8 cellular contexts compared by ENCODE assay signal in the genomic region with DNA sequence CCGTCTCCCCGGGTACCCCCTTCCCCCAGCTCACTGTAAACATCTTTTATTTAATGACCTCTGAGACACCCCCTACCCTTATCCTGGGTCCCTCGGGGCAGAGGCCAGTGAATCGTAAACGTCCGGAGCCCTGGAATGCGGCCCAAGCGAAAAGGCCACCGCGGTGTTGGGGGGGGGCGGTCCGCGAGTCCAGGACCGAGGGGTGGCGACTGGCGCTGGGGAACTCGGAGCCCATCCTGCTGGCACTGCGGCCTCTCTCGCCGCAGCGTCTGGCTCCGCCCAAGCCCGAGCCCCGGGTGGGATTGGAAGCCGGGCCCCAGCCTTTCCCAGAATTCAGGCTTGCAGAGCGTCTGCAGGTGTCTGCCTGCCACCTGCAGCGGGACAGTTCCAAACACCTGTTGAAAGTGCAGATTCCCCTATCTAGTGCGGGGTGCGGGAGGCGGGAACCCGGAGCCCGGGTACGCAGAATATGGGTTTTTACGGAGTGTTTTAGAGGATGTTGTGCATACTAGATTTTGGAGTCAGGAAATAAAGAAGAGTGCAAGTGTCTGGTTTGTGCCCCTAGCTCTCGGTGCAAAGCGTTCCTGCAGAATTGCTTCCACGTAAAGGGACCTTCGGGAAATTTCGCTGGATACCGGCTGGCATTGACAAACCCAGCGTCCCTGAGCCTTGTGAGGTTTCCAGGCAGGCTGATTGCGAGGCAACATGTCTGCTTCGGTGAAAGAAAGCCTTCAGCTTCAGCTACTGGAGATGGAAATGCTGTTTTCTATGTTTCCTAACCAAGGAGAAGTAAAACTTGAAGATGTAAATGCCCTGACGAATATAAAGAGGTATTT. TPM values are rescaled to one million over a fixed set of nuclear protein-coding genes. Genes with fewer than 3 reads are reported as not detected.
DNase-seq lines count a peak whose midpoint lies in the region; ATAC-seq and TF ChIP-seq lines count a peak whose summit lies in the region.

No MANE protein-coding gene starts in this region.

- H3K4me1 Mint-ChIP-seq in CD8-positive, alpha-beta T cell (ENCODE audit: low read depth), result peaks cover 45% of the 10 kb centered on the region
- peaks cover 51% of the 10 kb centered on the region for H3K4me1 Mint-ChIP-seq in brain

- CTCF ChIA-PET in CD8-positive, alpha-beta T cell (lab: Charles Lee), result interaction anchor here (5.1 kb wide), 1 partner anchor 127 kb away, joined by 25 read pairs; the partner anchor contains the start of genes DOP1A and UBE3D

- H3K27ac Mint-ChIP-seq in CD8-positive, alpha-beta T cell, result peak overlapping the region; percentile 62
- peak overlapping the region; percentile 6 to 78 (median 67) for H3K27ac Mint-ChIP-seq in brain

- H3K27me3 ChIP-seq in CD8-positive, alpha-beta T cell (ENCODE audit: insufficient read depth, low read length), result no peaks in the 10 kb centered on the region
- H3K27me3 ChIP-seq in iPS-18a (ENCODE audit: control insufficient read depth, insufficient read depth, low read length), result no peaks in the 10 kb centered on the region

- peak in 5 of 7 experiments; percentile 3 to 51 (median 13) for DNase-seq in CD8-positive, alpha-beta T cell
- DNase-seq in SK-N-MC (ENCODE audit: low read depth, low spot score), result no peak
- DNase-seq in sciatic nerve (ENCODE audit: low spot score), result peak; percentile 68
- no peak for DNase-seq in cortex of kidney (lab: John Stamatoyannopoulos, UW)

- peak overlapping the region; percentile 84 for H3K4me3 ChIP-seq in CD8-positive, alpha-beta T cell (ENCODE audit: low read depth, low read length)
- H3K4me3 ChIP-seq in SK-N-MC (peak overlapping the region; percentile 97), iPS-18a (ENCODE audit: low read length) (peak overlapping the region; percentile 91)

- H3K9ac ChIP-seq in SK-N-MC (ENCODE audit: insufficient read length) (peak overlapping the region; percentile 85), iPS-18a (ENCODE audit: low read length) (peak overlapping the region; percentile 67)

- peaks cover 14% of the 10 kb centered on the region for H3K4me1 ChIP-seq in CD8-positive, alpha-beta T cell (ENCODE audit: insufficient read depth, low read length)
- H3K4me1 ChIP-seq in iPS-18a (ENCODE audit: control insufficient read depth, low read depth, low read length), result peaks cover 5% of the 10 kb centered on the region

- peak overlapping the region; percentile 82 for H3K27ac ChIP-seq in CD8-positive, alpha-beta T cell (ENCODE audit: low read depth, low read length)
- no peak overlapping the region for H3K27ac ChIP-seq in SK-N-MC
- no peak overlapping the region for H3K27ac ChIP-seq in iPS-18a (ENCODE audit: low read length)

- no peaks in the 10 kb centered on the region for H3K9me3 ChIP-seq in CD8-positive, alpha-beta T cell (ENCODE audit: low read length)
- no peaks in the 10 kb centered on the region for H3K9me3 ChIP-seq in SK-N-MC (ENCODE audit: low read depth, low read length)
- H3K9me3 ChIP-seq in iPS-18a (ENCODE audit: control insufficient read depth, low read depth, low read length), result no peaks in the 10 kb centered on the region

- peak overlapping the region; percentile 99 for H3K4me3 Mint-ChIP-seq in CD8-positive, alpha-beta T cell
- peak overlapping the region; percentile 88 to 100 (median 100) for H3K4me3 Mint-ChIP-seq in brain

- H3K9me3 Mint-ChIP-seq in CD8-positive, alpha-beta T cell, result no peaks in the 10 kb centered on the region
- H3K9me3 Mint-ChIP-seq in brain, result no peaks in the 10 kb centered on the region

- POLR2A ChIA-PET in CD8-positive, alpha-beta T cell (lab: Charles Lee), result interaction anchor here (0.9 to 1.0 kb wide), 3 partner anchors 17 to 127 kb away, joined by 3 to 4 read pairs (median 3); partner anchors contain the start of gene DOP1A

- ATAC-seq in CD8-positive, alpha-beta T cell, result peak; percentile 3
- ATAC-seq in GM19397 (IDR thresholded peaks at IDR 0.05; ENCODE audit: unreplicated experiment) (peak; percentile 28), HG03571 (IDR thresholded peaks at IDR 0.05; ENCODE audit: unreplicated experiment) (peak; percentile 16), sciatic nerve (peak; percentile 73)

- no peaks in the 10 kb centered on the region for H3K36me3 ChIP-seq in CD8-positive, alpha-beta T cell (ENCODE audit: insufficient read depth, low read length)
- H3K36me3 ChIP-seq in SK-N-MC (ENCODE audit: insufficient read depth, low read length) (peaks cover 19% of the 10 kb centered on the region), iPS-18a (ENCODE audit: control insufficient read depth, low read depth, low read length) (peaks cover 12% of the 10 kb centered on the region)

- intact Hi-C loops in CD8-positive, alpha-beta T cell (cut with DNase I, micrococcal nuclease), result loop anchor here (1.0 to 5.0 kb wide), 10 partner anchors 21 to 1442 kb away; partner anchors contain the start of genes CEP162 (in 2 of the 2), IBTK (in 2 of the 2), CYB5R4 (in 1 of the 2) and DOP1A (in 1 of the 2)
- intact Hi-C loops in sciatic nerve (cut with DNase I), result no loop called here

- H3K36me3 Mint-ChIP-seq in CD8-positive, alpha-beta T cell, result peaks cover 10% of the 10 kb centered on the region
- H3K36me3 Mint-ChIP-seq in brain, result peaks cover 49% of the 10 kb centered on the region

- H3K27me3 Mint-ChIP-seq in CD8-positive, alpha-beta T cell (ENCODE audit: low read depth), result no peaks in the 10 kb centered on the region
- peaks cover 7% of the 10 kb centered on the region for H3K27me3 Mint-ChIP-seq in brain

- TF ChIP-seq CTCF in CD8-positive, alpha-beta T cell (IDR thresholded peaks at IDR 0.05), result no peak
- TF ChIP-seq CTCF in brain (conservative IDR thresholded peaks at IDR 0.05), result no peak

RNA-seq across cellular contexts. Expression of gene RWDD2A, which starts 0.8 kb away (rescaled TPM):
- total RNA-seq in CD8-positive, alpha-beta T cell, result 1 to 10 TPM; 2.1 to 2.2 TPM
- 3.7 TPM for polyA plus RNA-seq in brain (ENCODE audit: insufficient read depth, low read depth, low replicate concordance)
- 4.5 TPM for total RNA-seq in sciatic nerve

RNA-seq across cellular contexts. Expression of gene PGM3, which starts 0.9 kb away (rescaled TPM):
- total RNA-seq in CD8-positive, alpha-beta T cell, result 10 to 100 TPM; 25.8 to 26.4 TPM
- polyA plus RNA-seq in brain (ENCODE audit: insufficient read depth, low read depth, low replicate concordance), result 10.3 TPM
- total RNA-seq in sciatic nerve, result 37.2 TPM

Comparison
In these comparisons a context has a peak if more than half of its experiments do, and no peak if none do; other contexts are left out.
1. ATAC-seq: peak in every context shown above with its lines; median percentile 73 in sciatic nerve; 28 in GM19397; 16 in HG03571; 3 in CD8-positive, alpha-beta T cell.
2. DNase-seq: peak in CD8-positive, alpha-beta T cell (5 of 7) and sciatic nerve (single experiment); none in SK-N-MC (single experiment) and cortex of kidney (single experiment).
3. Peak in every context shown above with its lines, with median percentiles within 50 percentile points of each other: H3K4me3 ChIP-seq.